1 cellular context compared by ENCODE assay signal in genomic region chr12:116182359-116183063, GRCh38.
TF ChIP-seq lines count a peak whose summit lies in the region.

No MANE protein-coding gene starts in this region.

TF ChIP-seq in IMR-90, 13 proteins besides CTCF, POLR2A, EP300 and RAD21 (continued from another document):
- TF ChIP-seq, protein P1, sequence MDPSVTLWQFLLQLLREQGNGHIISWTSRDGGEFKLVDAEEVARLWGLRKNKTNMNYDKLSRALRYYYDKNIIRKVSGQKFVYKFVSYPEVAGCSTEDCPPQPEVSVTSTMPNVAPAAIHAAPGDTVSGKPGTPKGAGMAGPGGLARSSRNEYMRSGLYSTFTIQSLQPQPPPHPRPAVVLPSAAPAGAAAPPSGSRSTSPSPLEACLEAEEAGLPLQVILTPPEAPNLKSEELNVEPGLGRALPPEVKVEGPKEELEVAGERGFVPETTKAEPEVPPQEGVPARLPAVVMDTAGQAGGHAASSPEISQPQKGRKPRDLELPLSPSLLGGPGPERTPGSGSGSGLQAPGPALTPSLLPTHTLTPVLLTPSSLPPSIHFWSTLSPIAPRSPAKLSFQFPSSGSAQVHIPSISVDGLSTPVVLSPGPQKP (IDR thresholded peaks at IDR 0.05; ENCODE audit: borderline replicate concordance, low read depth, low read length): no peak
- TF ChIP-seq CEBPB (IDR thresholded peaks at IDR 0.05; ENCODE audit: low read depth, low read length) (no peak), MXI1 (IDR thresholded peaks at IDR 0.05; ENCODE audit: borderline replicate concordance, low read depth, low read length) (no peak), NFE2L2 (IDR thresholded peaks at IDR 0.05; ENCODE audit: low read depth, low read length) (no peak), MAFK (IDR thresholded peaks at IDR 0.05; ENCODE audit: low read depth, low read length) (no peak)
